In genomic region chr10:75191821-75192568, GRCh38 we compare ENCODE assay signal across 2 cellular contexts.
TF ChIP-seq lines count a peak whose summit lies in the region.

No MANE protein-coding gene starts in this region.

TF ChIP-seq in IMR-90, 13 proteins besides CTCF, POLR2A, EP300 and RAD21:
- TF ChIP-seq MXI1 (IDR thresholded peaks at IDR 0.05; ENCODE audit: borderline replicate concordance, low read depth, low read length) (no peak), NFE2L2 (IDR thresholded peaks at IDR 0.05; ENCODE audit: low read depth, low read length) (peak; percentile 90), ELK1 (IDR thresholded peaks at IDR 0.05; ENCODE audit: borderline replicate concordance, low read depth, low read length) (no peak), RCOR1 (IDR thresholded peaks at IDR 0.05; ENCODE audit: insufficient replicate concordance, low read length) (peak; percentile 78), FOS (IDR thresholded peaks at IDR 0.05; ENCODE audit: low read depth, low read length) (peak; percentile 98), CEBPB (IDR thresholded peaks at IDR 0.05; ENCODE audit: low read depth, low read length) (peak; percentile 93), MAFK (IDR thresholded peaks at IDR 0.05; ENCODE audit: low read depth, low read length) (peak; percentile 7; the same call in 1 of the 2 replicates), SMC3 (IDR thresholded peaks at IDR 0.05; ENCODE audit: low read depth, low read length) (peak; percentile 14; the same call in 1 of the 2 replicates), USF2 (IDR thresholded peaks at IDR 0.05; ENCODE audit: low read depth, low read length) (no peak), BHLHE40 (IDR thresholded peaks at IDR 0.05; ENCODE audit: low read depth, low read length) (peak; percentile 86), MAZ (IDR thresholded peaks at IDR 0.05; ENCODE audit: borderline replicate concordance, low read depth, low read length) (peak; percentile 74; the same call in 1 of the 2 replicates), CHD1 (IDR thresholded peaks at IDR 0.05; ENCODE audit: low read depth, low read length) (no peak), RFX5 (IDR thresholded peaks at IDR 0.05; ENCODE audit: low read depth, low read length) (no peak)
TF ChIP-seq in IMR-90: peak in this region for 8.

TF ChIP-seq in K562, 482 proteins besides CTCF, POLR2A, EP300 and RAD21 (continues in another document):
- TF ChIP-seq ATF7 (IDR thresholded peaks at IDR 0.05), result peak; percentile 84
- TF ChIP-seq SAFB2 (IDR thresholded peaks at IDR 0.05; ENCODE audit: borderline replicate concordance, low read depth, low read length, severe bottlenecking), result no peak
- TF ChIP-seq POLR2AphosphoS5 (IDR thresholded peaks at IDR 0.05; ENCODE audit: control insufficient read depth, insufficient read depth, low read depth, low read length), result peak; percentile 55; the same call in 1 of the 2 replicates
- peak; percentile 91 for TF ChIP-seq ZNF316 (IDR thresholded peaks at IDR 0.05)
- no peak for TF ChIP-seq KDM4B (IDR thresholded peaks at IDR 0.05; ENCODE audit: borderline replicate concordance in 2 of 2, low read depth in 1 of 2)
- TF ChIP-seq JUNB (CRISPR knock-in tag; conservative IDR thresholded peaks at IDR 0.05), result no peak
- TF ChIP-seq TRIM25 (IDR thresholded peaks at IDR 0.05; ENCODE audit: borderline replicate concordance), result no peak
- peak; percentile 87 for TF ChIP-seq CBFA2T3 (IDR thresholded peaks at IDR 0.05)
- TF ChIP-seq, protein P1, sequence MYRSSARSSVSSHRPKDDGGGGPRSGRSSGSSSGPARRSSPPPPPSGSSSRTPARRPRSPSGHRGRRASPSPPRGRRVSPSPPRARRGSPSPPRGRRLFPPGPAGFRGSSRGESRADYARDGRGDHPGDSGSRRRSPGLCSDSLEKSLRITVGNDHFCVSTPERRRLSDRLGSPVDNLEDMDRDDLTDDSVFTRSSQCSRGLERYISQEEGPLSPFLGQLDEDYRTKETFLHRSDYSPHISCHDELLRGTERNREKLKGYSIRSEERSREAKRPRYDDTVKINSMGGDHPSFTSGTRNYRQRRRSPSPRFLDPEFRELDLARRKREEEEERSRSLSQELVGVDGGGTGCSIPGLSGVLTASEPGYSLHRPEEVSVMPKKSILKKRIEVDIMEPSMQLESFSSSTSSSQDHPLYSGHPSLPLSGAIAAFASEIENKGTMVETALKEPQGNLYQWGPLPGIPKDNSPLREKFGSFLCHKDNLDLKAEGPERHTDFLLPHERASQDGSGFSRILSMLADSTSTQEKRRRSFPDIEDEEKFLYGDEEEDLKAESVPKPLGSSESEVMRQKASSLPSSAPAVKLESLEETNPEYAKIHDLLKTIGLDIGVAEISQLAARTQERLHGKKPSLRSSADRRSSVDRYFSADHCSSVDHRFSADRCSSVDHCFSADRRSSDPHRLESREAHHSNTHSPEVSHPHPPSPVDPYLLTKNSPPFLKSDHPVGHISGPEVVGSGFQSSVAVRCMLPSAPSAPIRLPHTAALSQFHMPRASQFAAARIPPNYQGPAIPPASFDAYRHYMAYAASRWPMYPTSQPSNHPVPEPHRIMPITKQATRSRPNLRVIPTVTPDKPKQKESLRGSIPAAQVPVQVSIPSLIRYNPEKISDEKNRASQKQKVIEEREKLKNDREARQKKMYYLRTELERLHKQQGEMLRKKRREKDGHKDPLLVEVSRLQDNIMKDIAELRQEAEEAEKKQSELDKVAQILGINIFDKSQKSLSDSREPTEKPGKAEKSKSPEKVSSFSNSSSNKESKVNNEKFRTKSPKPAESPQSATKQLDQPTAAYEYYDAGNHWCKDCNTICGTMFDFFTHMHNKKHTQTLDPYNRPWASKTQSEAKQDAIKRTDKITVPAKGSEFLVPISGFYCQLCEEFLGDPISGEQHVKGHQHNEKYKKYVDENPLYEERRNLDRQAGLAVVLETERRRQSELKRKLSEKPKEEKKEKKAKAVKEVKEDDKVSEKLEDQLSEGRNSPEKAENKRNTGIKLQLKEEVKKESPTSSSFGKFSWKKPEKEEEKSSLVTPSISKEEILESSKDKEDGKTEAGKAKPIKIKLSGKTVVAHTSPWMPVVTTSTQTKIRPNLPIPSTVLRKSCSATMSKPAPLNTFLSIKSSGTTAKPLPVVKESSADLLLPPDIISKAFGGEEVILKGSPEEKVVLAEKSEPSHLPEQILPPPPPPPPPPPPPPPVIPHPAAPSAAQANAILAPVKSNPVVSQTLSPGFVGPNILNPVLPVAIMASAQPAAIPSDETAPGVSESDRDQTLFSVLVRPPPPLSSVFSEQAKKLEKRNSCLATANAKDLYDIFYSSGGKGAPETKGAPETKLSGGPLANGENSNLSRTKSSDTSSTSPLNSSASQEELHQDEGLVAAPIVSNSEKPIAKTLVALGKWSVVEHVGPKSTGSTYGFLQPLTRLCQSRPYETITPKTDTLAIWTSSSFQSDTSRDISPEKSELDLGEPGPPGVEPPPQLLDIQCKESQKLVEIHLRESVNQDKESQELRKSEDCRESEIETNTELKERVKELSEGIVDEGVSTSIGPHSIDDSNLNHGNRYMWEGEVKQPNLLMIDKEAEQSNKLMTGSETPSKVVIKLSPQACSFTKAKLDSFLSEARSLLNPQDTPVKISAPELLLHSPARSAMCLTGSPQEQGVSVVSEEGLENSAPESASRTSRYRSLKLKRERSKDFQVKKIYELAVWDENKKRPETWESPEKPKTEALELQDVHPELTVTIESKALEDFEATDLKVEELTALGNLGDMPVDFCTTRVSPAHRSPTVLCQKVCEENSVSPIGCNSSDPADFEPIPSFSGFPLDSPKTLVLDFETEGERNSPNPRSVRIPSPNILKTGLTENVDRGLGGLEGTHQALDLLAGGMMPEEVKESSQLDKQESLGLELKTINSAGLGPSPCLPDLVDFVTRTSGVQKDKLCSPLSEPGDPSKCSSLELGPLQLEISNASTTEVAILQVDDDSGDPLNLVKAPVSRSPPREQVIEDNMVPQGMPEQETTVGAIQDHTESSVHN (IDR thresholded peaks at IDR 0.05; ENCODE audit: borderline replicate concordance in 1 of 2, low read depth in 1 of 2), result peak in 1 of 2 experiments; percentile 49; a peak in 1 of 4 replicates
- TF ChIP-seq, protein P2, sequence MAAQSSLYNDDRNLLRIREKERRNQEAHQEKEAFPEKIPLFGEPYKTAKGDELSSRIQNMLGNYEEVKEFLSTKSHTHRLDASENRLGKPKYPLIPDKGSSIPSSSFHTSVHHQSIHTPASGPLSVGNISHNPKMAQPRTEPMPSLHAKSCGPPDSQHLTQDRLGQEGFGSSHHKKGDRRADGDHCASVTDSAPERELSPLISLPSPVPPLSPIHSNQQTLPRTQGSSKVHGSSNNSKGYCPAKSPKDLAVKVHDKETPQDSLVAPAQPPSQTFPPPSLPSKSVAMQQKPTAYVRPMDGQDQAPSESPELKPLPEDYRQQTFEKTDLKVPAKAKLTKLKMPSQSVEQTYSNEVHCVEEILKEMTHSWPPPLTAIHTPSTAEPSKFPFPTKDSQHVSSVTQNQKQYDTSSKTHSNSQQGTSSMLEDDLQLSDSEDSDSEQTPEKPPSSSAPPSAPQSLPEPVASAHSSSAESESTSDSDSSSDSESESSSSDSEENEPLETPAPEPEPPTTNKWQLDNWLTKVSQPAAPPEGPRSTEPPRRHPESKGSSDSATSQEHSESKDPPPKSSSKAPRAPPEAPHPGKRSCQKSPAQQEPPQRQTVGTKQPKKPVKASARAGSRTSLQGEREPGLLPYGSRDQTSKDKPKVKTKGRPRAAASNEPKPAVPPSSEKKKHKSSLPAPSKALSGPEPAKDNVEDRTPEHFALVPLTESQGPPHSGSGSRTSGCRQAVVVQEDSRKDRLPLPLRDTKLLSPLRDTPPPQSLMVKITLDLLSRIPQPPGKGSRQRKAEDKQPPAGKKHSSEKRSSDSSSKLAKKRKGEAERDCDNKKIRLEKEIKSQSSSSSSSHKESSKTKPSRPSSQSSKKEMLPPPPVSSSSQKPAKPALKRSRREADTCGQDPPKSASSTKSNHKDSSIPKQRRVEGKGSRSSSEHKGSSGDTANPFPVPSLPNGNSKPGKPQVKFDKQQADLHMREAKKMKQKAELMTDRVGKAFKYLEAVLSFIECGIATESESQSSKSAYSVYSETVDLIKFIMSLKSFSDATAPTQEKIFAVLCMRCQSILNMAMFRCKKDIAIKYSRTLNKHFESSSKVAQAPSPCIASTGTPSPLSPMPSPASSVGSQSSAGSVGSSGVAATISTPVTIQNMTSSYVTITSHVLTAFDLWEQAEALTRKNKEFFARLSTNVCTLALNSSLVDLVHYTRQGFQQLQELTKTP (IDR thresholded peaks at IDR 0.05; ENCODE audit: low read depth in 1 of 2, partially characterized antibody in 2 of 2), result peak; percentile 47 to 72
- TF ChIP-seq U2AF1 (optimal IDR thresholded peaks at IDR 0.05; ENCODE audit: low read depth, low read length), result no peak
- no peak for TF ChIP-seq ZNF445 (CRISPR knock-in tag; IDR thresholded peaks at IDR 0.05; ENCODE audit: low read depth)
- TF ChIP-seq POLR2AphosphoS2 (IDR thresholded peaks at IDR 0.05; ENCODE audit: low read length), result no peak
- TF ChIP-seq CBX5 (IDR thresholded peaks at IDR 0.05; ENCODE audit: borderline replicate concordance, low read depth), result no peak
- no peak for TF ChIP-seq ZKSCAN3 (CRISPR knock-in tag; IDR thresholded peaks at IDR 0.05)
- no peak for TF ChIP-seq KAT2B (IDR thresholded peaks at IDR 0.05; ENCODE audit: low read depth, low read length)
- peak; percentile 83 for TF ChIP-seq CTBP1 (IDR thresholded peaks at IDR 0.05; ENCODE audit: borderline replicate concordance)
- TF ChIP-seq NR2C1 (IDR thresholded peaks at IDR 0.05), result peak; percentile 68
- peak; percentile 76 for TF ChIP-seq NR2C1 (tag; IDR thresholded peaks at IDR 0.05)
- TF ChIP-seq SNAPC5 (CRISPR knock-in tag; IDR thresholded peaks at IDR 0.05), result no peak
- no peak for TF ChIP-seq ILK (tag; IDR thresholded peaks at IDR 0.05; ENCODE audit: borderline replicate concordance, low read depth)
- peak; percentile 84 for TF ChIP-seq LEF1 (IDR thresholded peaks at IDR 0.05)
- no peak for TF ChIP-seq ZNF3 (CRISPR knock-in tag; IDR thresholded peaks at IDR 0.05)
- peak; percentile 97 for TF ChIP-seq ATF3 (IDR thresholded peaks at IDR 0.05)
- peak; percentile 86 for TF ChIP-seq ATF3 (CRISPR knock-in tag; conservative IDR thresholded peaks at IDR 0.05)
- TF ChIP-seq NR3C1 (CRISPR knock-in tag; IDR thresholded peaks at IDR 0.05), result no peak
- TF ChIP-seq, protein P3, sequence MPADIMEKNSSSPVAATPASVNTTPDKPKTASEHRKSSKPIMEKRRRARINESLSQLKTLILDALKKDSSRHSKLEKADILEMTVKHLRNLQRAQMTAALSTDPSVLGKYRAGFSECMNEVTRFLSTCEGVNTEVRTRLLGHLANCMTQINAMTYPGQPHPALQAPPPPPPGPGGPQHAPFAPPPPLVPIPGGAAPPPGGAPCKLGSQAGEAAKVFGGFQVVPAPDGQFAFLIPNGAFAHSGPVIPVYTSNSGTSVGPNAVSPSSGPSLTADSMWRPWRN (IDR thresholded peaks at IDR 0.05; ENCODE audit: low read depth), result peak; percentile 71; the same call in 1 of the 2 replicates
- no peak for TF ChIP-seq CBX1 (IDR thresholded peaks at IDR 0.05; ENCODE audit: low read depth)
- TF ChIP-seq ZNF507 (tag; conservative IDR thresholded peaks at IDR 0.05), result no peak
- TF ChIP-seq SMARCC2 (IDR thresholded peaks at IDR 0.05; ENCODE audit: low read depth), result peak; percentile 97
- TF ChIP-seq DDX20 (tag; IDR thresholded peaks at IDR 0.05; ENCODE audit: low read depth), result no peak
